10 cellular contexts compared by ENCODE assay signal in the genomic region with DNA sequence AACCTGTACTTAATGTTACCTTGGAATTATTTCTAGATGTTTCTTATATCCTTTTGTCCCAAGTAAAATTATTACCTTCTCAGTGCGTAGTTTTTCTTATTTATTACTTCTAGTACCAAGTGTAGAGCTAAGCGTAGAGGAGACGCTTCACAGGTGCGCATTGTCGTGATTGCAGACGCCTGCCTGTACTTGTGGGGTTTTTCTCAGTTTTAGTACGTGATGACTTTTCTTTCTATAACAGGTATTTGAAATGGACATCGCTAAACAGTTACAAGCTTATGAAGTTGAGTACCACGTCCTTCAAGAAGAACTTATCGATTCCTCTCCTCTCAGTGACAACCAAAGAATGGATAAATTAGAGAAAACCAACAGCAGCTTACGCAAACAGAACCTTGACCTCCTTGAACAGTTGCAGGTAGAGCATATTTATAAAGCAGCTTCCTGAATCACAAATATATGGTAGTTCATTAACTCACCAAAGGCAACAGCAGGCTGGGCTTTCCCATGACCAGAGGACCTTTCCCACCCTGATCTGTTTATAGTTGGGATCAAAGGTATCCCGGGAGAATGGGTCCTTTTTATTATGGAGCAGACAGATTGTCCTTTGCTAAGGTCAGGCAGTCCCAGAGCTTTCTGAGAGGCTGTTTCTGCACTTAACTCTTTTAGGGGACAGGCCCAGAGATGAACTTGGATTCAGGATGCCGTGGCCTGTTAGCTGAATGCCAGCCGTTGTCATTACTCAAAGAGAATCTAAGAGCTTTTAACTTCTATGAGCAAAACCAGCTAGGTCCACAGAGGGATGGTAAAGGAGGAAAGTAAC.
A peak's percentile ranks its signal among the peaks of the same experiment; 100 is the strongest.
DNase-seq lines count a peak whose midpoint lies in the region; ATAC-seq and TF ChIP-seq lines count a peak whose summit lies in the region.
"Had no signal": no experiment of that assay in that cellular context is flagged by ENCODE, and none has a peak within 500 bp of the region (broad histone marks: within the 10 kb centered on the region; RNA-seq: fewer than 3 reads in every experiment).

No MANE protein-coding gene starts in this region.

- TF ChIP-seq EP300 in transverse colon (IDR thresholded peaks at IDR 0.05; ENCODE audit: low read depth) = peak; percentile 38

- peaks cover 24 to 27% of the 10 kb centered on the region in 2 donors for H3K36me3 Mint-ChIP-seq in activated naive CD4-positive, alpha-beta T cell treated with anti-CD3 and anti-CD28 coated beads, Interleukin-2, amount 50 U/mL, for 72 hours

- no peak overlapping the region for H2BK12ac ChIP-seq in mesenchymal stem cell (ENCODE audit: low read length in 2 of 2)

- H2BK120ac ChIP-seq in mesenchymal stem cell (ENCODE audit: low read depth, low read length) = no peak overlapping the region

- no peak overlapping the region for H3K23ac ChIP-seq in mesenchymal stem cell (ENCODE audit: low read length in 2 of 2)

- H2AK5ac ChIP-seq in mesenchymal stem cell (ENCODE audit: low read length, severe bottlenecking) = no peak overlapping the region

- H3K27ac Mint-ChIP-seq in activated naive CD4-positive, alpha-beta T cell treated with anti-CD3 and anti-CD28 coated beads, Interleukin-2, amount 50 U/mL, for 72 hours = peak overlapping the region; percentile 97 to 99

- no peak overlapping the region for H3K18ac ChIP-seq in mesenchymal stem cell (ENCODE audit: low read depth in 1 of 2, low read length in 2 of 2)

- DNase-seq in heart left ventricle (no peak), cardiac septum (ENCODE audit: low spot score) (no peak), mesenchymal stem cell (peak; percentile 46), transverse colon (peak; percentile 54), H4 (ENCODE audit: low spot score) (no peak), upper lobe of right lung (no peak)
- DNase-seq in activated naive CD4-positive, alpha-beta T cell treated with anti-CD3 and anti-CD28 coated beads, Interleukin-2, amount 50 U/mL, for 72 hours (ENCODE audit: low spot score in 2 of 2) = no peak
- DNase-seq: NCI-H2081 treated with DMSO at 0.1 percent for 48 hours had no signal

- H3K27me3 ChIP-seq in heart left ventricle (no peaks in the 10 kb centered on the region), mesenchymal stem cell (ENCODE audit: control insufficient read depth in 1 of 2, insufficient read depth in 1 of 2, low read length in 2 of 2) (no peaks in the 10 kb centered on the region), transverse colon (no peaks in the 10 kb centered on the region), upper lobe of right lung (no peaks in the 10 kb centered on the region)

- H2BK15ac ChIP-seq in mesenchymal stem cell (ENCODE audit: low read depth, poor library complexity, severe bottlenecking) = no peak overlapping the region

- in situ Hi-C loops in transverse colon (cut with MboI; ENCODE audit: low pct_ligation_motif_present in 1 of 4, low pct_unique_long_range_greater_than_20kb in 1 of 4, low sequenced_read_pairs in 3 of 4) = no loop called here

- peak overlapping the region; percentile 88 for H3K9ac ChIP-seq in mesenchymal stem cell (ENCODE audit: low read length)

- no peak overlapping the region for H3K14ac ChIP-seq in mesenchymal stem cell (ENCODE audit: low read length in 2 of 2)

- H3K4me3 ChIP-seq in heart left ventricle = no peak overlapping the region
- H3K4me3 ChIP-seq in mesenchymal stem cell (ENCODE audit: insufficient read depth in 1 of 2, low read depth in 1 of 2, low read length in 2 of 2) = no peak overlapping the region
- no peak overlapping the region for H3K4me3 ChIP-seq in transverse colon
- H3K4me3 ChIP-seq in upper lobe of right lung = no peak overlapping the region

- WGBS in heart left ventricle, 4 donors = 91 to 93% (median 92%) methylated on average over 14 of the region's 14 CpGs
- 88% methylated on average over 13 of the region's 14 CpGs for WGBS in mesenchymal stem cell
- WGBS in transverse colon (ENCODE audit: low coverage in 1 of 2), 2 donors = 37 to 52% methylated on average over 8 to 14 of the region's 14 CpGs

- no peak overlapping the region for H2BK5ac ChIP-seq in mesenchymal stem cell (ENCODE audit: low read depth, low read length, poor library complexity, severe bottlenecking)

- no peak overlapping the region for H2AFZ ChIP-seq in mesenchymal stem cell (ENCODE audit: low read depth, low read length)

- H3K9me3 Mint-ChIP-seq in activated naive CD4-positive, alpha-beta T cell treated with anti-CD3 and anti-CD28 coated beads, Interleukin-2, amount 50 U/mL, for 72 hours = no peaks in the 10 kb centered on the region
- H3K9me3 Mint-ChIP-seq: endodermal cell had no signal

- H3K9me3 ChIP-seq in heart left ventricle (no peaks in the 10 kb centered on the region), mesenchymal stem cell (ENCODE audit: control insufficient read depth, low read length) (no peaks in the 10 kb centered on the region), transverse colon (no peaks in the 10 kb centered on the region), upper lobe of right lung (no peaks in the 10 kb centered on the region)

- TF ChIP-seq POLR2A in heart left ventricle (IDR thresholded peaks at IDR 0.05) (no peak), transverse colon (IDR thresholded peaks at IDR 0.05) (peak; percentile 24)

- no peak overlapping the region for H4K91ac ChIP-seq in mesenchymal stem cell (ENCODE audit: low read length)

- peak overlapping the region in 8 of 12 donors; percentile 40 to 79 (median 68) for H3K27ac ChIP-seq in heart left ventricle
- H3K27ac ChIP-seq in mesenchymal stem cell (ENCODE audit: low read length, poor library complexity, severe bottlenecking) = no peak overlapping the region
- peak overlapping the region; percentile 80 to 86 (median 84) for H3K27ac ChIP-seq in transverse colon
- H3K27ac ChIP-seq in upper lobe of right lung = no peak overlapping the region

- peaks cover 0 to 63% (median 48%) of the 10 kb centered on the region in 9 donors for H3K36me3 ChIP-seq in heart left ventricle
- H3K36me3 ChIP-seq in mesenchymal stem cell (ENCODE audit: control insufficient read depth in 1 of 2, insufficient read depth in 2 of 2, low read depth in 1 of 2, low read length in 2 of 2) = peaks cover 12 to 14% of the 10 kb centered on the region in 2 experiments
- peaks cover 0 to 5% (median under 1%) of the 10 kb centered on the region in 4 donors for H3K36me3 ChIP-seq in transverse colon
- peaks cover 26% of the 10 kb centered on the region for H3K36me3 ChIP-seq in upper lobe of right lung

- H3K4me1 ChIP-seq in heart left ventricle (peaks cover 0 to 51% (median 25%) of the 10 kb centered on the region in 12 donors), mesenchymal stem cell (ENCODE audit: control insufficient read depth, insufficient read depth, low read depth, low read length) (peaks cover 17% of the 10 kb centered on the region), transverse colon (peaks cover 40 to 68% (median 56%) of the 10 kb centered on the region in 4 donors), upper lobe of right lung (peaks cover 12% of the 10 kb centered on the region)

- no peak overlapping the region for H4K8ac ChIP-seq in mesenchymal stem cell (ENCODE audit: low read length)

- intact Hi-C loops in heart left ventricle (cut with DNase I) (loop anchor here in 1 of 10 donors (5.0 kb wide), 1 partner anchor 46 kb away; no protein-coding TSS in a partner anchor), cardiac septum (cut with DNase I) (no loop called here), transverse colon (cut with DNase I; ENCODE audit: low total_unique reads) (no loop called here), upper lobe of right lung (cut with DNase I) (no loop called here)

- TF ChIP-seq CTCF in heart left ventricle (IDR thresholded peaks at IDR 0.05) = no peak
- TF ChIP-seq CTCF in transverse colon (IDR thresholded peaks at IDR 0.05) = peak in 2 of 5 experiments; percentile 29 to 35
- TF ChIP-seq CTCF in upper lobe of right lung (IDR thresholded peaks at IDR 0.05) = no peak

- no peak overlapping the region for H3K4me2 ChIP-seq in mesenchymal stem cell (ENCODE audit: low read length, poor library complexity, severe bottlenecking)

- H3K79me1 ChIP-seq in mesenchymal stem cell (replicated peaks; ENCODE audit: low read length, poor library complexity, severe bottlenecking) = peaks cover 3% of the 10 kb centered on the region

- H3K4ac ChIP-seq in mesenchymal stem cell (ENCODE audit: low read depth in 1 of 2, low read length in 2 of 2) = no peak overlapping the region

- ATAC-seq in heart left ventricle (no peak), HG02884 (IDR thresholded peaks at IDR 0.05; ENCODE audit: unreplicated experiment) (no peak), upper lobe of right lung (no peak)
- ATAC-seq in activated naive CD4-positive, alpha-beta T cell treated with anti-CD3 and anti-CD28 coated beads, Interleukin-2, amount 50 U/mL, for 72 hours = no peak

Comparison
In these comparisons a context has a peak if more than half of its experiments do, and no peak if none do; other contexts are left out.
1. DNase-seq: peak in mesenchymal stem cell (single experiment) and transverse colon (single experiment); none in heart left ventricle (0 of 5), cardiac septum (single experiment), activated naive CD4-positive, alpha-beta T cell treated with anti-CD3 and anti-CD28 coated beads, Interleukin-2, amount 50 U/mL, for 72 hours (0 of 2), H4 (single experiment) and upper lobe of right lung (single experiment).
2. H3K27ac ChIP-seq: peak in heart left ventricle (8 of 12) and transverse colon (4 of 4); none in mesenchymal stem cell (single experiment) and upper lobe of right lung (single experiment).